In the genomic region with DNA sequence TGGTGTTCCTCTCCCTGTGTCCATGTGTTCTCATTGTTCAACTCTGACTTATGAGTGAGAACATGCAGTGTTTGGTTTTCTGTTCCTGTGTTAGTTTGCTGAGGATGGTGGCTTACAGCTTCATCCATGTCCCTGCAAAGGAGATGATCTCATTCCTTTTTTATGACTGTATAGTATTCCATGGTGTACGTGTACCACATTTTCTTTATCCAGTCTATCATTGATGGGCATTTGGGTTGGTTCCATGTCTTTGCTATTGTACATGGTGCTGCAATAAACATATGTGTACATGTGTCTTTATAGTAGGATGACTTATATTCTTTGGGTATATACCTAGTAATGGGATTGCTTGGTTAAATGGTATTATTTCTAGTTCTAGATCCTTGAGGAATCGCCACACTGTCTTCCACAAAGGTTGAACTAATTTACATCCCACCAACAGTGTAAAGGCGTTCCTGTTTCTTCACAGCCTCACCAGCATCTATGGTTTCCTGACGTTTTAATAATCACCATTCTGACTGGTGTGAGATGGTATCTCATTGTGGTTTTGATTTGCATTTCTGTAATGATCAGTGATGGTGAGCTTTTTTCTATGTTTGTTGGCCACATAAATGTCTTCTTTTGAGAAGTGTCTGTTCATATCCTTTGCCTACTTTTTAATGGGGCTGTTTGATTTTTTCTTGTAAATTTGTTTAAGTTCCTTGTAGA, we compare ENCODE assay signal across 1 cellular context.
A peak's percentile ranks its signal among the peaks of the same experiment; 100 is the strongest.
TF ChIP-seq lines count a peak whose summit lies in the region.

No MANE protein-coding gene starts in this region.

TF ChIP-seq in K562, 482 proteins besides CTCF, POLR2A, EP300 and RAD21:
- TF ChIP-seq BCOR (IDR thresholded peaks at IDR 0.05) = 0 out of 2 replicates have a peak, but pooled peaks have one; percentile 60
- peak; percentile 29 to 63; a peak in 2 of 4 replicates for TF ChIP-seq KDM1A (IDR thresholded peaks at IDR 0.05)
- peak; percentile 92 for TF ChIP-seq ZNF146 (CRISPR knock-in tag; IDR thresholded peaks at IDR 0.05; ENCODE audit: unreplicated experiment)
